In genomic region chr11:94791216-94791889, GRCh38 we compare ENCODE assay signal across 17 cellular contexts. TPM values are rescaled to one million over a fixed set of nuclear protein-coding genes. Genes with fewer than 3 reads are reported as not detected.
A peak's percentile ranks its signal among the peaks of the same experiment; 100 is the strongest.
DNase-seq lines count a peak whose midpoint lies in the region; ATAC-seq and TF ChIP-seq lines count a peak whose summit lies in the region.
"Had no signal": no experiment of that assay in that cellular context is flagged by ENCODE, and none has a peak within 500 bp of the region (broad histone marks: within the 10 kb centered on the region; RNA-seq: fewer than 3 reads in every experiment).

No MANE protein-coding gene starts in this region.

- H3K36me3 ChIP-seq in GM23248 (ENCODE audit: low read depth) (no peaks in the 10 kb centered on the region), SJSA1 (no peaks in the 10 kb centered on the region), trophoblast cell (ENCODE audit: control insufficient read depth in 1 of 2, insufficient read depth in 2 of 2, low read length in 2 of 2) (no peaks in the 10 kb centered on the region), left lung (no peaks in the 10 kb centered on the region)
- H3K36me3 ChIP-seq: adrenal gland, ovary, uterus had no signal

- H3K4me1 ChIP-seq in GM23248 (ENCODE audit: insufficient read depth) (peaks cover 82% of the 10 kb centered on the region), SJSA1 (replicated peaks) (peaks cover 73% of the 10 kb centered on the region), trophoblast cell (ENCODE audit: control insufficient read depth in 1 of 2, insufficient read depth in 2 of 2, low read length in 2 of 2) (peaks cover 6 to 17% of the 10 kb centered on the region in 2 experiments), left lung (peaks cover 40 to 50% of the 10 kb centered on the region in 2 donors)

- no peak overlapping the region for H4K91ac ChIP-seq in trophoblast cell (ENCODE audit: low read depth, low read length)

- H3K9ac ChIP-seq in GM23248 (no peak overlapping the region), trophoblast cell (ENCODE audit: low read length) (no peak overlapping the region)

- 95 to 97% methylated on average over 3 of the region's 3 CpGs for WGBS in GM23248 (ENCODE audit: low coverage in 1 of 2, low lambda C conversion rate in 2 of 2, missing lambda C conversion rate in 2 of 2), 2 experiments
- WGBS in trophoblast cell (ENCODE audit: extremely low coverage, insufficient coverage, insufficient read length): no CpG with 5 or more reads among the region's 3 CpGs

- no peak overlapping the region for H2BK120ac ChIP-seq in trophoblast cell (ENCODE audit: insufficient read depth, low read length, poor library complexity)

- H3K27me3 ChIP-seq in GM23248 (replicated peaks; ENCODE audit: insufficient read depth) (no peaks in the 10 kb centered on the region), SJSA1 (replicated peaks) (no peaks in the 10 kb centered on the region), trophoblast cell (ENCODE audit: insufficient read depth, low read length) (no peaks in the 10 kb centered on the region), left lung (no peaks in the 10 kb centered on the region)
- H3K27me3 ChIP-seq: adrenal gland, dorsolateral prefrontal cortex, ovary, uterus had no signal

- H2AFZ ChIP-seq in GM23248 (no peak overlapping the region), trophoblast cell (ENCODE audit: insufficient read depth, low read length, poor library complexity) (no peak overlapping the region)
- H2AFZ ChIP-seq: GM23338 had no signal

- ATAC-seq in HG02798 (IDR thresholded peaks at IDR 0.05; ENCODE audit: poor library complexity, unreplicated experiment) (no peak), omental fat pad (ENCODE audit: low FRiP score) (no peak), left lung (no peak)
- ATAC-seq: activated CD8-positive, alpha-beta T cell treated with anti-CD3 and anti-CD28 coated beads for 36 hours; GM23338; right cardiac atrium had no signal

- H2AK5ac ChIP-seq in trophoblast cell (ENCODE audit: low read length): no peak overlapping the region

- H3K18ac ChIP-seq in trophoblast cell (ENCODE audit: low read length): no peak overlapping the region

- H3K9me3 ChIP-seq in GM23248 (ENCODE audit: low read depth): no peaks in the 10 kb centered on the region
- no peaks in the 10 kb centered on the region for H3K9me3 ChIP-seq in SJSA1 (replicated peaks)
- no peaks in the 10 kb centered on the region for H3K9me3 ChIP-seq in trophoblast cell (ENCODE audit: insufficient read depth, low read depth, low read length)
- H3K9me3 ChIP-seq in left lung: no peaks in the 10 kb centered on the region
- H3K9me3 ChIP-seq: adrenal gland, ovary, uterus had no signal

- H3K27ac ChIP-seq in GM23248 (peak overlapping the region; percentile 41), SJSA1 (peak overlapping the region; percentile 48; the same call in 1 of the 2 replicates), trophoblast cell (ENCODE audit: low read depth, low read length) (no peak overlapping the region), left lung (no peak overlapping the region)
- H3K27ac ChIP-seq: adrenal gland, dorsolateral prefrontal cortex, ovary, uterus had no signal

- H3K14ac ChIP-seq in trophoblast cell (ENCODE audit: low read length): no peak overlapping the region

- H2BK5ac ChIP-seq in trophoblast cell (ENCODE audit: low read depth, low read length, poor library complexity): no peak overlapping the region

- no peaks in the 10 kb centered on the region for H3K9me2 ChIP-seq in GM23248 (ENCODE audit: insufficient read depth)

- TF ChIP-seq CTCF in choroid plexus epithelial cell (conservative IDR thresholded peaks at IDR 0.05; ENCODE audit: low read depth, low read length): no peak
- no peak for TF ChIP-seq CTCF in omental fat pad (IDR thresholded peaks at IDR 0.05)
- TF ChIP-seq CTCF in left lung (IDR thresholded peaks at IDR 0.05): no peak

- H3K79me1 ChIP-seq in trophoblast cell (ENCODE audit: low read length): no peaks in the 10 kb centered on the region

- no peak overlapping the region for H3K23ac ChIP-seq in trophoblast cell (ENCODE audit: low read length)

- H4K8ac ChIP-seq in trophoblast cell (ENCODE audit: low read depth, low read length): no peak overlapping the region

- H4K20me1 ChIP-seq in GM23248 (ENCODE audit: insufficient read depth): 0 out of 2 replicates have a peak, but pooled peaks cover 6% of the 10 kb centered on the region

- peak overlapping the region; percentile 2 for H3K4ac ChIP-seq in trophoblast cell (ENCODE audit: low read depth, low read length)

- H2BK12ac ChIP-seq in trophoblast cell (ENCODE audit: low read length): no peak overlapping the region

- H4K12ac ChIP-seq in trophoblast cell (ENCODE audit: low read depth, low read length): no peak overlapping the region

- peak; percentile 53 for DNase-seq in GM23248
- DNase-seq in SJSA1 (ENCODE audit: low read depth in 1 of 2, low spot score in 2 of 2): peak in 1 of 2 experiments; percentile 30
- peak; percentile 71 for DNase-seq in choroid plexus epithelial cell (ENCODE audit: low read depth)
- DNase-seq in trophoblast cell: no peak
- DNase-seq in omental fat pad (ENCODE audit: low spot score): no peak
- no peak for DNase-seq in left lung
- DNase-seq in foreskin melanocyte: no peak
- DNase-seq: activated CD8-positive, alpha-beta T cell treated with anti-CD3 and anti-CD28 coated beads for 36 hours; activated gamma-delta T cell treated with Interleukin-2 at 50 U/mL for 16 hours; adrenal gland; dorsolateral prefrontal cortex; NK-92 treated with Interleukin-12 subunit alpha and Interleukin-12 subunit beta, amount 100 ng/mL, for 24 hours; ovary; uterus had no signal

- H3K4me2 ChIP-seq in GM23248 (ENCODE audit: unreplicated experiment) (no peak overlapping the region), trophoblast cell (ENCODE audit: low read length) (no peak overlapping the region)
- H3K4me2 ChIP-seq: GM23338 had no signal

- H3F3A ChIP-seq in GM23248 (ENCODE audit: insufficient read depth): peaks cover 67% of the 10 kb centered on the region

- H3K4me3 ChIP-seq in GM23248: no peak overlapping the region
- H3K4me3 ChIP-seq in SJSA1: no peak overlapping the region
- H3K4me3 ChIP-seq in choroid plexus epithelial cell (ENCODE audit: low read depth, low read length): no peak overlapping the region
- no peak overlapping the region for H3K4me3 ChIP-seq in trophoblast cell (ENCODE audit: low read depth, low read length)
- H3K4me3 ChIP-seq in left lung: no peak overlapping the region
- H3K4me3 ChIP-seq: adrenal gland, dorsolateral prefrontal cortex, GM23338, ovary, uterus had no signal

- in situ Hi-C loops in GM23248 (cut with MboI): no loop called here

- H3K79me2 ChIP-seq in GM23248 (ENCODE audit: insufficient read depth): peaks cover 82% of the 10 kb centered on the region
- H3K79me2 ChIP-seq in trophoblast cell (ENCODE audit: control insufficient read depth, insufficient read depth, low read length, poor library complexity): peaks cover 16% of the 10 kb centered on the region

- intact Hi-C loops in left lung (cut with DNase I): no loop called here

RNA-seq across cellular contexts. Expression of gene AMOTL1, which starts 23.2 kb away (rescaled TPM):
- total RNA-seq in GM23248 (2014; rRNA removed; shearing (Covaris generic)): 50.8 and 55.9 TPM in 2 replicates
- polyA plus RNA-seq in GM23248 (2016; fragmentation: Nextera tagmentation; extraction: Ambion mirVana): 21.8 and 22.3 TPM in 2 replicates
- 10.1 and 14.8 TPM in 2 replicates for total RNA-seq in SJSA1 (2014; rRNA removed; shearing (Covaris generic))
- polyA plus RNA-seq in trophoblast cell (2013): 31.6 and 32.9 TPM in 2 replicates
- total RNA-seq in omental fat pad (10 to 100 TPM; 32.0 to 67.6 (median 56.8) TPM), left lung (10 to 100 TPM; 42.7 to 52.0 TPM)

Comparison
In these comparisons a context has a peak if more than half of its experiments do, and no peak if none do; other contexts are left out.
1. DNase-seq: peak in GM23248 (single experiment) and choroid plexus epithelial cell (single experiment); none in trophoblast cell (0 of 2), omental fat pad (single experiment), left lung (0 of 2) and foreskin melanocyte (single experiment).
2. H3K27ac ChIP-seq: peak in GM23248 (single experiment) and SJSA1 (single experiment); none in trophoblast cell (single experiment) and left lung (0 of 2).